15 cellular contexts compared by ENCODE assay signal in the genomic region with DNA sequence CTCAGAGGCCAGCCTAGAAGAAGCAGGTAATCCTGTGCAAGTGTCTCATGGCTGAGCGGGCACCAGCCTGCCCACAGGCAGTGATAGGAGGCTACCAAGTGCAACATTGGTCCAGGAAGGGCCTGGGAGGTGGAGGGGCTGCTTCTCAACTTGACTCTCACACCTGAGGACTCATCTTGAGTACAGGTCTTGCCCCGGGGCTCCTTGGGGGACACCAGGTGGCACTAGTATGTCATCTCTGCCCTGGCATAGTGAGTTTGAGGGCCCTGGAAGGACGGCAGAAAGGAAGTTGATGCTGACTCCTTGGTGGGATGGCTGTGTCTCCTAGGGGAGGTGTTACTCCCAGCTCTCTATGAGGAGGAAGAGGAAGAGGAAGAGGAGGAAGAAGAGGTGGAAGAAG. TPM values are rescaled to one million over a fixed set of nuclear protein-coding genes. Genes with fewer than 3 reads are reported as not detected.
DNase-seq lines count a peak whose midpoint lies in the region; ATAC-seq, FAIRE-seq and TF ChIP-seq lines count a peak whose summit lies in the region.
"Had no signal": no experiment of that assay in that cellular context is flagged by ENCODE, and none has a peak within 500 bp of the region (broad histone marks: within the 10 kb centered on the region; RNA-seq: fewer than 3 reads in every experiment).

No MANE protein-coding gene starts in this region.

- H3T11ph ChIP-seq in H9 (ENCODE audit: low read length): no peak overlapping the region

- POLR2A ChIA-PET in WTC11 (lab: Charles Lee): no interaction called here

- no peak overlapping the region for H3K18ac ChIP-seq in H9 (ENCODE audit: insufficient read length, low read depth, low read length)

- no CpG with 5 or more reads among the region's 3 CpGs for WGBS in H9 (ENCODE audit: extremely low coverage, insufficient read length, low lambda C conversion rate)

- H4K20me1 ChIP-seq in H9 (ENCODE audit: control insufficient read depth, insufficient read depth, insufficient read length): no peaks in the 10 kb centered on the region

- no peak overlapping the region for H4K91ac ChIP-seq in H9 (ENCODE audit: insufficient read length, low read depth, low read length)

- H3K27ac Mint-ChIP-seq in H9 (peak overlapping the region in 2 of 3 experiments; percentile 29 to 64; a peak in 3 of 7 replicates), WTC11 (peak overlapping the region; percentile 82), nephron (no peak overlapping the region)
- H3K27ac Mint-ChIP-seq: activated naive CD4-positive, alpha-beta T cell treated with anti-CD3 and anti-CD28 coated beads, Interleukin-2, amount 50 U/mL, for 24 hours; memory B cell had no signal

- no peak overlapping the region for H2AFZ ChIP-seq in H9 (ENCODE audit: low read length)

- peak; percentile 26; the same call in 2 of the 3 replicates for TF ChIP-seq CTCF in H9 (conservative IDR thresholded peaks at IDR 0.05)
- no peak for TF ChIP-seq CTCF in WTC11 (IDR thresholded peaks at IDR 0.05)
- TF ChIP-seq CTCF in nephron (IDR thresholded peaks at IDR 0.05; ENCODE audit: unreplicated experiment in 3 of 3): no peak
- no peak for TF ChIP-seq CTCF in kidney (IDR thresholded peaks at IDR 0.05; ENCODE audit: borderline replicate concordance, extremely low read depth, insufficient read depth)

- no peak overlapping the region for H3K23ac ChIP-seq in H9 (ENCODE audit: insufficient read length, low read depth, low read length)

- H3K27me3 ChIP-seq in H9 (ENCODE audit: insufficient read depth, low read length): no peaks in the 10 kb centered on the region
- H3K27me3 ChIP-seq: Peyer's patch had no signal

- no peak overlapping the region for H3K56ac ChIP-seq in H9 (ENCODE audit: insufficient read length, low read depth, low read length)

- H3K14ac ChIP-seq in H9 (ENCODE audit: insufficient read depth, low read length): no peak overlapping the region

- no peaks in the 10 kb centered on the region for H3K36me3 ChIP-seq in kidney (ENCODE audit: control insufficient read depth in 1 of 2, insufficient read depth in 2 of 2, low read length in 2 of 2)
- H3K36me3 ChIP-seq: Peyer's patch had no signal

- H3K9me3 ChIP-seq in H9 (ENCODE audit: control insufficient read depth, low read depth, low read length) (no peaks in the 10 kb centered on the region), kidney (ENCODE audit: control insufficient read depth in 1 of 2, low read length in 2 of 2) (no peaks in the 10 kb centered on the region)
- H3K9me3 ChIP-seq: Peyer's patch had no signal

- no peak overlapping the region for H2BK20ac ChIP-seq in H9 (ENCODE audit: low read depth, low read length, poor library complexity, severe bottlenecking)

- H3K9ac ChIP-seq in H9 (ENCODE audit: extremely low read depth, insufficient read length, low read length) (no peak overlapping the region), kidney (ENCODE audit: low read length in 2 of 2) (no peak overlapping the region)

- no peak overlapping the region for H4K5ac ChIP-seq in H9 (ENCODE audit: insufficient read length, low read depth, low read length)

- H2BK12ac ChIP-seq in H9 (ENCODE audit: insufficient read length, low read depth, low read length): no peak overlapping the region

- no peak for ATAC-seq in WTC11
- no peak for ATAC-seq in HG02852 (IDR thresholded peaks at IDR 0.05; ENCODE audit: unreplicated experiment)
- no peak for ATAC-seq in GM19397 (IDR thresholded peaks at IDR 0.05; ENCODE audit: unreplicated experiment)

- H2BK5ac ChIP-seq in H9 (ENCODE audit: insufficient read length, low read length): no peak overlapping the region

- H3K4ac ChIP-seq in H9 (ENCODE audit: low read depth, low read length): no peak overlapping the region

- intact Hi-C loops in kidney (cut with DNase I): no loop called here

- no peaks in the 10 kb centered on the region; the same call in 1 of the 2 replicates for H3K4me1 ChIP-seq in H9 (ENCODE audit: insufficient read depth, low read length)
- H3K4me1 ChIP-seq in kidney (ENCODE audit: control insufficient read depth in 1 of 2, insufficient read depth in 1 of 2, low read depth in 1 of 2, low read length in 2 of 2): peaks cover 0 to 8% of the 10 kb centered on the region in 2 donors

- H3K4me1 Mint-ChIP-seq in H9: peaks cover 41 to 42% of the 10 kb centered on the region in 2 experiments
- peaks cover 37% of the 10 kb centered on the region for H3K4me1 Mint-ChIP-seq in WTC11
- H3K4me1 Mint-ChIP-seq in nephron: peaks cover 32% of the 10 kb centered on the region

- H3K4me3 ChIP-seq in kidney (ENCODE audit: low read length in 2 of 2): no peak overlapping the region
- H3K4me3 ChIP-seq: Peyer's patch had no signal

- no peak overlapping the region for H3K4me2 ChIP-seq in H9 (ENCODE audit: insufficient read depth, insufficient read length, low read length)

- no peaks in the 10 kb centered on the region for H3K79me1 ChIP-seq in H9 (ENCODE audit: insufficient read depth, low read depth, low read length, poor library complexity, severe bottlenecking)

- FAIRE-seq in kidney (lab: Jason Lieb, UNC): no peak

- no peaks in the 10 kb centered on the region for H3K79me2 ChIP-seq in H9 (ENCODE audit: insufficient read depth, low read length)

- no peak overlapping the region for H2AK5ac ChIP-seq in H9 (ENCODE audit: insufficient read length, low read length)

- no peak overlapping the region for H4K8ac ChIP-seq in H9 (replicated peaks; ENCODE audit: insufficient read length, low read depth, low read length)

- H3K27me3 Mint-ChIP-seq in H9 (ENCODE audit: low read depth) (peaks cover 11% of the 10 kb centered on the region), WTC11 (ENCODE audit: low read depth) (peaks cover 9% of the 10 kb centered on the region), nephron (ENCODE audit: low read depth) (peaks cover 13% of the 10 kb centered on the region)
- H3K27me3 Mint-ChIP-seq: activated naive CD4-positive, alpha-beta T cell treated with anti-CD3 and anti-CD28 coated beads, Interleukin-2, amount 50 U/mL, for 24 hours had no signal

- H3K4me3 Mint-ChIP-seq in H9 (no peak overlapping the region; a peak in 1 of 5 replicates), WTC11 (no peak overlapping the region), nephron (peak overlapping the region; percentile 43 to 59 (median 56))
- H3K4me3 Mint-ChIP-seq: activated naive CD4-positive, alpha-beta T cell treated with anti-CD3 and anti-CD28 coated beads, Interleukin-2, amount 50 U/mL, for 24 hours; memory B cell had no signal

- peaks cover 21 to 38% (median 37%) of the 10 kb centered on the region in 3 experiments for H3K36me3 Mint-ChIP-seq in H9 (ENCODE audit: insufficient read depth in 1 of 3, low read depth in 3 of 3)
- H3K36me3 Mint-ChIP-seq in WTC11: peaks cover 31% of the 10 kb centered on the region
- peaks cover 31% of the 10 kb centered on the region for H3K36me3 Mint-ChIP-seq in nephron (ENCODE audit: low read depth)

- DNase-seq in NCI-H82 (lab: John Stamatoyannopoulos, UW): peak; percentile 10
- no peak for DNase-seq in NCI-H82 treated with DMSO at 0.1 percent for 48 hours (lab: John Stamatoyannopoulos, UW; ENCODE audit: unreplicated experiment)
- no peak for DNase-seq in H9
- DNase-seq in WTC11 (ENCODE audit: low spot score): no peak
- DNase-seq in kidney: no peak
- DNase-seq: cortex of kidney, NCI-H1092, Peyer's patch, retina had no signal

- H3K23me2 ChIP-seq in H9 (ENCODE audit: insufficient read length, low read depth, low read length, poor library complexity, severe bottlenecking): peaks cover 12% of the 10 kb centered on the region

- H2BK120ac ChIP-seq in H9 (ENCODE audit: low read depth, low read length, poor library complexity, severe bottlenecking): no peak overlapping the region

- H3K27ac ChIP-seq in H9 (ENCODE audit: insufficient read length, low read depth, low read length): no peak overlapping the region
- H3K27ac ChIP-seq in kidney (ENCODE audit: low read depth in 2 of 2, low read length in 2 of 2): no peak overlapping the region
- H3K27ac ChIP-seq: Peyer's patch had no signal

- CTCF ChIA-PET in WTC11 (lab: Charles Lee): interaction anchor here (0.6 to 3.7 kb wide), 8 partner anchors 10 to 89 kb away, joined by 3 to 16 read pairs (median 6); no protein-coding TSS in a partner anchor

- H2BK15ac ChIP-seq in H9 (ENCODE audit: low read depth, low read length): no peak overlapping the region

- H3K9me3 Mint-ChIP-seq in H9: no peaks in the 10 kb centered on the region; a peak in 1 of 5 replicates
- H3K9me3 Mint-ChIP-seq in WTC11: peaks cover 3% of the 10 kb centered on the region; the same call in 1 of the 2 replicates
- no peaks in the 10 kb centered on the region for H3K9me3 Mint-ChIP-seq in nephron
- H3K9me3 Mint-ChIP-seq: activated naive CD4-positive, alpha-beta T cell treated with anti-CD3 and anti-CD28 coated beads, Interleukin-2, amount 50 U/mL, for 24 hours; memory B cell had no signal

TF ChIP-seq in WTC11, 78 proteins besides CTCF, POLR2A, EP300 and RAD21 (continues in another document):
- TF ChIP-seq, protein P1, sequence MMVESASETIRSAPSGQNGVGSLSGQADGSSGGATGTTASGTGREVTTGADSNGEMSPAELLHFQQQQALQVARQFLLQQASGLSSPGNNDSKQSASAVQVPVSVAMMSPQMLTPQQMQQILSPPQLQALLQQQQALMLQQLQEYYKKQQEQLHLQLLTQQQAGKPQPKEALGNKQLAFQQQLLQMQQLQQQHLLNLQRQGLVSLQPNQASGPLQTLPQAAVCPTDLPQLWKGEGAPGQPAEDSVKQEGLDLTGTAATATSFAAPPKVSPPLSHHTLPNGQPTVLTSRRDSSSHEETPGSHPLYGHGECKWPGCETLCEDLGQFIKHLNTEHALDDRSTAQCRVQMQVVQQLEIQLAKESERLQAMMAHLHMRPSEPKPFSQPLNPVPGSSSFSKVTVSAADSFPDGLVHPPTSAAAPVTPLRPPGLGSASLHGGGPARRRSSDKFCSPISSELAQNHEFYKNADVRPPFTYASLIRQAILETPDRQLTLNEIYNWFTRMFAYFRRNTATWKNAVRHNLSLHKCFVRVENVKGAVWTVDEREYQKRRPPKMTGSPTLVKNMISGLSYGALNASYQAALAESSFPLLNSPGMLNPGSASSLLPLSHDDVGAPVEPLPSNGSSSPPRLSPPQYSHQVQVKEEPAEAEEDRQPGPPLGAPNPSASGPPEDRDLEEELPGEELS (CRISPR knock-in tag; IDR thresholded peaks at IDR 0.05): no peak
- TF ChIP-seq NFE2L1 (CRISPR knock-in tag; IDR thresholded peaks at IDR 0.05): no peak

RNA-seq across cellular contexts. Expression of a gene that starts 2.3 kb away (rescaled TPM):
- total RNA-seq in H9 (2021): 28.7 and 31.1 TPM in 2 replicates
- total RNA-seq in WTC11 (2021): 47.4 to 51.0 TPM (median 49.5 TPM) in 3 replicates
- total RNA-seq in kidney: 4.2 TPM
- polyA plus RNA-seq in kidney (ENCODE audit: insufficient read depth, low read depth, low replicate concordance): 1.4 TPM

RNA-seq across cellular contexts. Expression of a gene that starts 18.4 kb away (rescaled TPM):
- not detected in 2 replicates for total RNA-seq in H9 (2021)
- total RNA-seq in WTC11 (2021): not detected in 3 replicates
- not detected for total RNA-seq in kidney
- polyA plus RNA-seq in kidney (ENCODE audit: insufficient read depth, low read depth, low replicate concordance): not detected
- total RNA-seq: Peyer's patch, ureter had no signal

RNA-seq across cellular contexts. Expression of a gene that starts 36.2 kb away (rescaled TPM):
- total RNA-seq in H9 (2021): 12.2 and 12.5 TPM in 2 replicates
- total RNA-seq in WTC11 (2021): 6.3 to 8.0 TPM (median 6.8 TPM) in 3 replicates
- total RNA-seq in kidney: 12.2 TPM
- 2.8 TPM for polyA plus RNA-seq in kidney (ENCODE audit: insufficient read depth, low read depth, low replicate concordance)

RNA-seq across cellular contexts. Expression of a gene that starts 54.9 kb away (rescaled TPM):
- total RNA-seq in H9 (2021) (168 TPM in 2 replicates), WTC11 (2021) (150 to 163 TPM (median 159 TPM) in 3 replicates), kidney (75.1 TPM)
- 32.9 TPM for polyA plus RNA-seq in kidney (ENCODE audit: insufficient read depth, low read depth, low replicate concordance)

Comparison
In these comparisons a context has a peak if more than half of its experiments do, and no peak if none do; other contexts are left out.
1. H3K27ac Mint-ChIP-seq: peak in H9 (2 of 3) and WTC11 (single experiment); none in nephron (0 of 3).
2. H3K4me3 Mint-ChIP-seq: peak in nephron (3 of 3); none in H9 (0 of 2) and WTC11 (single experiment).